8 cellular contexts compared by ENCODE assay signal in the genomic region with DNA sequence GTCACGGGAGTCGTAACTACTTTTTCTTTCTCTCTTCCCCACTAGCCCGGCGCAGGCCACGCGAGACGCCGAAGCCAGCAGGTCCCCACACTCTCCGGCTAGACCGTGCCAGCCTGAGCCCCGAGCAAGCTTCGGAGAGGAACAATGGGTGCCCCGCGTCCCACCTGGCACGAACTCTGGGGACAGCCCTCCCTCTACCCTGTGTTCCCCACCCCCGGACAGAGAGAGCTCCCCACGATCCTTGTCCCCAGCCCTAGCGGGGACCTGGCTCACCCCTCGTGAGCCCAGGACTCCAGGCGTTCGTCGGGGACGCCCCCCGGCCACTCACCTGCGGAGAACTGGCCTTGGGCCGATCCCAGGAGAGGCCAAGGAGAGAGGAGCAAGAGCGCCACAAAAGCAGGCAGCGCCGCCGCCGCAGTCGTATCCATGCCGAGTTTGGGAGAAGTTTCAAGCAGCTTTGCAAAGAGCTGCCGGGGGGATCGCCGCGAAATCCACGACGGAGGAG. TPM values are rescaled to one million over a fixed set of nuclear protein-coding genes. Genes with fewer than 3 reads are reported as not detected.
DNase-seq lines count a peak whose midpoint lies in the region; ATAC-seq, FAIRE-seq and TF ChIP-seq lines count a peak whose summit lies in the region.

No MANE protein-coding gene starts in this region.

- TF ChIP-seq CTCF in breast epithelium (IDR thresholded peaks at IDR 0.05) (no peak), keratinocyte (optimal IDR thresholded peaks at IDR 0.05 in 1 of 3, IDR thresholded peaks at IDR 0.05 in 1 of 3, conservative IDR thresholded peaks at IDR 0.05 in 1 of 3; ENCODE audit: extremely low read depth in 1 of 3, insufficient read depth in 2 of 3, low read length in 3 of 3) (no peak)

- H3K79me2 ChIP-seq in keratinocyte (ENCODE audit: control insufficient read depth, insufficient read depth, low read length) = peaks cover 53% of the 10 kb centered on the region

- peak; percentile 16 for ATAC-seq in HG03097 (IDR thresholded peaks at IDR 0.05; ENCODE audit: low FRiP score, unreplicated experiment)

- peak overlapping the region; percentile 41 for H2AFZ ChIP-seq in keratinocyte (ENCODE audit: control insufficient read depth, low read length)

- dilution Hi-C loops in keratinocyte (cut with MboI; ENCODE audit: extremely low pct_ligation_motif_present, low sequenced_read_pairs) = no loop called here

- intact Hi-C loops in breast epithelium (cut with DNase I; ENCODE audit: low total_unique reads) = no loop called here

- no peak for TF ChIP-seq POLR2A in breast epithelium (IDR thresholded peaks at IDR 0.05)

- H3K9me1 ChIP-seq in keratinocyte (ENCODE audit: control insufficient read depth, extremely low read depth, insufficient read depth, low read length) = no peaks in the 10 kb centered on the region

- H3K36me3 ChIP-seq in breast epithelium (no peaks in the 10 kb centered on the region), keratinocyte (ENCODE audit: control insufficient read depth in 2 of 2, extremely low read depth in 1 of 2, insufficient read depth in 2 of 2, low read length in 2 of 2) (no peaks in the 10 kb centered on the region)

- no peak for FAIRE-seq in keratinocyte (lab: Jason Lieb, UNC)

- H4K20me1 ChIP-seq in keratinocyte (ENCODE audit: control insufficient read depth, extremely low read depth, insufficient read depth, low read length) = peaks cover 9% of the 10 kb centered on the region

- peak overlapping the region; percentile 74 for H3K4me2 ChIP-seq in keratinocyte (ENCODE audit: control insufficient read depth, extremely low read depth, insufficient read depth, low read depth, low read length)

- peaks cover 0 to 4% of the 10 kb centered on the region in 2 donors for H3K4me1 ChIP-seq in breast epithelium
- H3K4me1 ChIP-seq in keratinocyte (ENCODE audit: control insufficient read depth, extremely low read depth, insufficient read depth, low read length) = peaks cover 24% of the 10 kb centered on the region

- peak overlapping the region; percentile 99 for H3K9ac ChIP-seq in keratinocyte (ENCODE audit: control insufficient read depth, extremely low read depth, insufficient read depth, low read length)

- H3K27ac ChIP-seq in breast epithelium (peak overlapping the region; percentile 97 to 98), keratinocyte (ENCODE audit: control insufficient read depth, insufficient read depth, low read length) (peak overlapping the region; percentile 93)

- H3K9me3 ChIP-seq in breast epithelium = no peaks in the 10 kb centered on the region
- no peaks in the 10 kb centered on the region for H3K9me3 ChIP-seq in keratinocyte (ENCODE audit: control insufficient read depth, low read depth, low read length)

- H3K4me3 ChIP-seq in breast epithelium = peak overlapping the region; percentile 68 to 88 (median 85)
- peak overlapping the region; percentile 73 to 94 (median 94) for H3K4me3 ChIP-seq in keratinocyte (ENCODE audit: control insufficient read depth in 2 of 3, extremely low read depth in 1 of 3, insufficient read depth in 2 of 3, low read depth in 1 of 3, low read length in 3 of 3)

- peak; percentile 18 for DNase-seq in stimulated activated CD8-positive, alpha-beta memory T cell treated with anti-CD3 and anti-CD28 coated beads, Interleukin-12 subunit alpha, Interleukin-12 subunit beta, amount 100 ng/mL, for 4 hours (ENCODE audit: low read depth)
- DNase-seq in stimulated activated CD8-positive, alpha-beta memory T cell treated with anti-CD3 and anti-CD28 coated beads, Interleukin-4, amount 100 ng/mL, for 48 hours = no peak
- peak in 4 of 5 donors; percentile 18 to 41 (median 22) for DNase-seq in T-helper 1 cell
- peak; percentile 58 to 70 for DNase-seq in breast epithelium (ENCODE audit: low spot score in 2 of 2)
- DNase-seq in keratinocyte (ENCODE audit: low read depth, low spot score) = no peak
- DNase-seq in stimulated activated CD4-positive, alpha-beta T cell treated with anti-CD3 and anti-CD28 coated beads, Interleukin-15, amount 100 ng/mL, for 48 hours (ENCODE audit: low read depth in 2 of 2) = peak; percentile 4 to 6
- no peak for DNase-seq in GM19240 (ENCODE audit: insufficient read length, low spot score)

- H3K27me3 ChIP-seq in breast epithelium = no peaks in the 10 kb centered on the region
- H3K27me3 ChIP-seq in keratinocyte (ENCODE audit: control insufficient read depth, extremely low read depth, insufficient read depth, low read length) = no peaks in the 10 kb centered on the region

RNA-seq across cellular contexts. Expression of a gene that starts 0.4 kb away (rescaled TPM):
- total RNA-seq in breast epithelium = 100 to 1,000 TPM in 1 of 3 donors, 10 to 100 TPM in 2; 29.1 to 134 (median 77.0) TPM
- 42.6 to 52.7 TPM (median 50.4 TPM) in 3 replicates for polyA plus RNA-seq in keratinocyte
- polyA plus RNA-seq in keratinocyte (2011; ENCODE audit: low read depth) = 24.3 TPM
- polyA plus RNA-seq in keratinocyte (2011; cell fraction: cytosol; rRNA removed) = 18.0 and 29.0 TPM in 2 replicates
- 106 and 107 TPM in 2 replicates for polyA plus RNA-seq in keratinocyte (2011; cell fraction: nucleus; rRNA removed)
- polyA plus RNA-seq in keratinocyte (2012; ENCODE audit: low replicate concordance) = 25.9 and 73.3 TPM in 2 replicates
- 120 to 188 TPM (median 180 TPM) in 3 replicates for polyA minus RNA-seq in keratinocyte
- polyA minus RNA-seq in keratinocyte (2011; cell fraction: cytosol; rRNA and poly(A)+ RNA removed) = 51.2 TPM
- polyA minus RNA-seq in keratinocyte (2011; cell fraction: nucleus; rRNA and poly(A)+ RNA removed) = 393 and 711 TPM in 2 replicates

Comparison
In these comparisons a context has a peak if more than half of its experiments do, and no peak if none do; other contexts are left out.
1. DNase-seq: peak in stimulated activated CD8-positive, alpha-beta memory T cell treated with anti-CD3 and anti-CD28 coated beads, Interleukin-12 subunit alpha, Interleukin-12 subunit beta, amount 100 ng/mL, for 4 hours (single experiment), T-helper 1 cell (4 of 5), breast epithelium (2 of 2) and stimulated activated CD4-positive, alpha-beta T cell treated with anti-CD3 and anti-CD28 coated beads, Interleukin-15, amount 100 ng/mL, for 48 hours (2 of 2); none in stimulated activated CD8-positive, alpha-beta memory T cell treated with anti-CD3 and anti-CD28 coated beads, Interleukin-4, amount 100 ng/mL, for 48 hours (single experiment), keratinocyte (single experiment) and GM19240 (single experiment).